In genomic region chr17:79549111-79549915, GRCh38 we compare ENCODE assay signal across 1 cellular context.
TF ChIP-seq lines count a peak whose summit lies in the region.

No MANE protein-coding gene starts in this region.

TF ChIP-seq in H1, 55 proteins besides CTCF, POLR2A, EP300 and RAD21 (continued from another document):
- no peak for TF ChIP-seq CHD7 (IDR thresholded peaks at IDR 0.05; ENCODE audit: insufficient replicate concordance, low read length)
- TF ChIP-seq POU5F1 (IDR thresholded peaks at IDR 0.05; ENCODE audit: low read depth, low read length), result no peak
- TF ChIP-seq SIN3A (conservative IDR thresholded peaks at IDR 0.05 in 1 of 2, IDR thresholded peaks at IDR 0.05 in 1 of 2; ENCODE audit: low read depth in 1 of 2, low read length in 2 of 2), result no peak
